Comparison of ENCODE assay signal across 18 cellular contexts in genomic region chr1:179278920-179279319, GRCh38. TPM values are rescaled to one million over a fixed set of nuclear protein-coding genes. Genes with fewer than 3 reads are reported as not detected.
DNase-seq lines count a peak whose midpoint lies in the region; ATAC-seq, FAIRE-seq and TF ChIP-seq lines count a peak whose summit lies in the region.
"Had no signal": no experiment of that assay in that cellular context is flagged by ENCODE, and none has a peak within 500 bp of the region (broad histone marks: within the 10 kb centered on the region; RNA-seq: fewer than 3 reads in every experiment).

No MANE protein-coding gene starts in this region.

- TF ChIP-seq EP300 in HepG2 (IDR thresholded peaks at IDR 0.05; ENCODE audit: low read depth in 2 of 2, low read length in 2 of 2), result no peak
- no peak for TF ChIP-seq EP300 in HepG2 (CRISPR knock-in tag; IDR thresholded peaks at IDR 0.05; ENCODE audit: borderline replicate concordance)

- H3K4me2 ChIP-seq in HepG2 (ENCODE audit: low read depth, low read length), result no peak overlapping the region

- peaks cover 8% of the 10 kb centered on the region; the same call in 1 of the 2 replicates for H3K9me3 ChIP-seq in HepG2 (ENCODE audit: low read length)
- no peaks in the 10 kb centered on the region for H3K9me3 ChIP-seq in right lobe of liver

- CTCF ChIA-PET in HepG2 (lab: Yijun Ruan, JAX; ENCODE audit: low intra/inter-chr PET ratio, low total read pairs), result no interaction called here

- peaks cover 9% of the 10 kb centered on the region for H3K4me1 ChIP-seq in HepG2 (ENCODE audit: insufficient read depth, low read length)
- no peaks in the 10 kb centered on the region for H3K4me1 ChIP-seq in right lobe of liver

- H3K36me3 ChIP-seq in HepG2 (replicated peaks in 1 of 2; ENCODE audit: control insufficient read depth in 1 of 2, insufficient read depth in 2 of 2, low read length in 2 of 2) (no peaks in the 10 kb centered on the region), right lobe of liver (no peaks in the 10 kb centered on the region)

- ATAC-seq in HepG2, result no peak
- ATAC-seq in right lobe of liver, result no peak
- ATAC-seq in stimulated activated naive B cell treated with anti-CD40 and anti-IgM and Interleukin-4, amounts not matched to agents 10 μg/mL and 1 μg/mL and 100 μg/mL, for 72 hours (replicated peaks), result no peak
- no peak for ATAC-seq in stimulated activated effector memory CD8-positive, alpha-beta T cell treated with anti-CD3 and anti-CD28 coated beads, Interleukin-12 subunit alpha, Interleukin-12 subunit beta, amount 100 ng/mL, for 72 hours
- no peak for ATAC-seq in GM19324 (IDR thresholded peaks at IDR 0.05; ENCODE audit: low FRiP score, unreplicated experiment)

- in situ Hi-C loops in HepG2 (cut with HindIII; ENCODE audit: extremely low pct_ligation_motif_present, low pct_unique_long_range_greater_than_20kb), result no loop called here

- no peak for FAIRE-seq in HepG2 (lab: Jason Lieb, UNC)
- FAIRE-seq: GM12891, GM18507, H54 had no signal

- no TSS peak for BruUV-seq in HepG2 (replicated peaks; lab: Mats Ljungman, UMichigan)

- peak overlapping the region; percentile 42 for H3K27ac Mint-ChIP-seq in stimulated activated naive B cell treated with anti-CD40 and anti-IgM and Interleukin-4, amounts not matched to agents 10 μg/mL and 1 μg/mL and 100 μg/mL, for 72 hours
- no peak overlapping the region for H3K27ac Mint-ChIP-seq in stimulated activated effector memory CD8-positive, alpha-beta T cell treated with anti-CD3 and anti-CD28 coated beads, Interleukin-12 subunit alpha, Interleukin-12 subunit beta, amount 100 ng/mL, for 72 hours
- H3K27ac Mint-ChIP-seq: CD4-positive, alpha-beta memory T cell had no signal

- TF ChIP-seq POLR2A in HepG2 (IDR thresholded peaks at IDR 0.05; ENCODE audit: insufficient read depth in 1 of 2, low read depth in 2 of 2, low read length in 2 of 2) (no peak), right lobe of liver (IDR thresholded peaks at IDR 0.05) (no peak)

- H4K20me1 ChIP-seq in HepG2 (ENCODE audit: insufficient read depth, low read length), result no peaks in the 10 kb centered on the region

- no peak for TF ChIP-seq RAD21 in HepG2 (CRISPR knock-in tag; IDR thresholded peaks at IDR 0.05)

- no peak overlapping the region for H3K27ac ChIP-seq in HepG2 (ENCODE audit: extremely low read length, insufficient read depth, low read length)
- no peak overlapping the region for H3K27ac ChIP-seq in right lobe of liver
- peak overlapping the region; percentile 22; the same call in 1 of the 2 replicates for H3K27ac ChIP-seq in VCaP

- no peaks in the 10 kb centered on the region for H3K27me3 Mint-ChIP-seq in stimulated activated naive B cell treated with anti-CD40 and anti-IgM and Interleukin-4, amounts not matched to agents 10 μg/mL and 1 μg/mL and 100 μg/mL, for 72 hours

- intact Hi-C loops in HepG2 (cut with micrococcal nuclease; ENCODE audit: unreplicated experiment), result no loop called here
- intact Hi-C loops in right lobe of liver (cut with DNase I), result no loop called here

- TF ChIP-seq CTCF in HepG2 (CRISPR knock-in tag; IDR thresholded peaks at IDR 0.05), result no peak
- TF ChIP-seq CTCF in right lobe of liver (IDR thresholded peaks at IDR 0.05), result no peak
- TF ChIP-seq CTCF in VCaP (conservative IDR thresholded peaks at IDR 0.05), result no peak

- no peak overlapping the region for H3K4me3 Mint-ChIP-seq in stimulated activated naive B cell treated with anti-CD40 and anti-IgM and Interleukin-4, amounts not matched to agents 10 μg/mL and 1 μg/mL and 100 μg/mL, for 72 hours
- no peak overlapping the region for H3K4me3 Mint-ChIP-seq in stimulated activated effector memory CD8-positive, alpha-beta T cell treated with anti-CD3 and anti-CD28 coated beads, Interleukin-12 subunit alpha, Interleukin-12 subunit beta, amount 100 ng/mL, for 72 hours
- H3K4me3 Mint-ChIP-seq: CD4-positive, alpha-beta memory T cell had no signal

- no peaks in the 10 kb centered on the region for H3K79me2 ChIP-seq in HepG2 (ENCODE audit: insufficient read depth, low read length)

- DNase-seq in HepG2 (ENCODE audit: low spot score) (no peak), right lobe of liver (no peak)
- no peak for DNase-seq in stimulated activated naive B cell treated with anti-CD40 and anti-IgM and Interleukin-4, amounts not matched to agents 10 μg/mL and 1 μg/mL and 100 μg/mL, for 72 hours
- no peak for DNase-seq in stimulated activated effector memory CD8-positive, alpha-beta T cell treated with anti-CD3 and anti-CD28 coated beads, Interleukin-12 subunit alpha, Interleukin-12 subunit beta, amount 100 ng/mL, for 72 hours (ENCODE audit: low spot score in 2 of 2)
- DNase-seq: C1 segment of cervical spinal cord; Calu3; CD4-positive, alpha-beta memory T cell; COR-L47; DMS53; DMS79 treated with DMSO at 0.1 percent for 48 hours; GF-D8; GOT3; HCEC 1CT had no signal

- H3K9me3 Mint-ChIP-seq in stimulated activated naive B cell treated with anti-CD40 and anti-IgM and Interleukin-4, amounts not matched to agents 10 μg/mL and 1 μg/mL and 100 μg/mL, for 72 hours, result peaks cover 6 to 7% of the 10 kb centered on the region in 2 donors
- H3K9me3 Mint-ChIP-seq in stimulated activated effector memory CD8-positive, alpha-beta T cell treated with anti-CD3 and anti-CD28 coated beads, Interleukin-12 subunit alpha, Interleukin-12 subunit beta, amount 100 ng/mL, for 72 hours, result peaks cover 3% of the 10 kb centered on the region

- no peak overlapping the region for H3K9ac ChIP-seq in HepG2 (ENCODE audit: insufficient read depth, low read depth, low read length)

- no peaks in the 10 kb centered on the region for H3K27me3 ChIP-seq in HepG2 (ENCODE audit: control insufficient read depth in 1 of 2, insufficient read depth in 2 of 2, low read length in 2 of 2)
- no peaks in the 10 kb centered on the region for H3K27me3 ChIP-seq in right lobe of liver

- H3K4me3 ChIP-seq in HepG2 (replicated peaks in 1 of 3; ENCODE audit: insufficient read depth in 1 of 3, low read depth in 2 of 3, low read length in 3 of 3) (no peak overlapping the region), right lobe of liver (no peak overlapping the region)

- 87% methylated on average over 5 of the region's 5 CpGs for WGBS in HepG2 (ENCODE audit: low lambda C conversion rate)
- WGBS in right lobe of liver (ENCODE audit: insufficient coverage, low coverage, low lambda C conversion rate, missing lambda C conversion rate), result 94% methylated on average over 5 of the region's 5 CpGs

- H3K4me1 Mint-ChIP-seq in stimulated activated naive B cell treated with anti-CD40 and anti-IgM and Interleukin-4, amounts not matched to agents 10 μg/mL and 1 μg/mL and 100 μg/mL, for 72 hours, result no peaks in the 10 kb centered on the region
- H3K4me1 Mint-ChIP-seq in stimulated activated effector memory CD8-positive, alpha-beta T cell treated with anti-CD3 and anti-CD28 coated beads, Interleukin-12 subunit alpha, Interleukin-12 subunit beta, amount 100 ng/mL, for 72 hours, result no peaks in the 10 kb centered on the region
- H3K4me1 Mint-ChIP-seq: CD4-positive, alpha-beta memory T cell had no signal

- H3K36me3 Mint-ChIP-seq in stimulated activated naive B cell treated with anti-CD40 and anti-IgM and Interleukin-4, amounts not matched to agents 10 μg/mL and 1 μg/mL and 100 μg/mL, for 72 hours, result peaks cover 0 to 4% of the 10 kb centered on the region in 2 donors
- no peaks in the 10 kb centered on the region for H3K36me3 Mint-ChIP-seq in stimulated activated effector memory CD8-positive, alpha-beta T cell treated with anti-CD3 and anti-CD28 coated beads, Interleukin-12 subunit alpha, Interleukin-12 subunit beta, amount 100 ng/mL, for 72 hours

- POLR2A ChIA-PET in HepG2 (lab: Yijun Ruan, JAX), result no interaction called here

- no peak overlapping the region for H2AFZ ChIP-seq in HepG2 (ENCODE audit: low read length)

RNA-seq across cellular contexts. Expression of gene SOAT1, which starts 14.7 kb away (rescaled TPM):
- 40.2 and 52.0 TPM in 2 replicates for total RNA-seq in HepG2 (2016; rRNA removed; fragmentation: Illumina TruSeq; extraction: Trizol)
- 10.0 and 13.3 TPM in 2 replicates for total RNA-seq in HepG2 (2016; cell fraction: cytosol; rRNA removed; fragmentation: Illumina TruSeq; extraction: Trizol; ENCODE audit: low read depth)
- total RNA-seq in HepG2 (2016; cell fraction: insoluble cytoplasmic fraction; rRNA removed; fragmentation: Illumina TruSeq; extraction: Trizol), result 35.6 and 52.3 TPM in 2 replicates
- 13.7 and 14.4 TPM in 2 replicates for total RNA-seq in HepG2 (2016; cell fraction: membrane; rRNA removed; fragmentation: Illumina TruSeq; extraction: Trizol)
- total RNA-seq in HepG2 (2016; cell fraction: nucleus; rRNA removed; fragmentation: Illumina TruSeq; extraction: Trizol), result 49.1 and 52.5 TPM in 2 replicates
- 16.9 and 22.3 TPM in 2 replicates for polyA plus RNA-seq in HepG2 (2011; rRNA removed)
- polyA plus RNA-seq in HepG2 (2011; cell fraction: cytosol; rRNA removed), result 6.4 and 12.5 TPM in 2 replicates
- 4.4 and 7.2 TPM in 2 replicates for polyA plus RNA-seq in HepG2 (2011; cell fraction: nucleus; rRNA removed)
- 16.5 and 24.5 TPM in 2 replicates for polyA plus RNA-seq in HepG2 (2012)
- polyA plus RNA-seq in HepG2 (2016; cell fraction: cytosol; fragmentation: Illumina TruSeq; extraction: Trizol; ENCODE audit: low read depth), result 1.4 and 2.2 TPM in 2 replicates
- polyA plus RNA-seq in HepG2 (2016; cell fraction: insoluble cytoplasmic fraction; fragmentation: Illumina TruSeq; extraction: Trizol; ENCODE audit: low read depth), result 22.5 and 25.2 TPM in 2 replicates
- polyA plus RNA-seq in HepG2 (2016; cell fraction: membrane; fragmentation: Illumina TruSeq; extraction: Trizol; ENCODE audit: low read depth), result 2.3 and 2.5 TPM in 2 replicates
- polyA plus RNA-seq in HepG2 (2016; cell fraction: nucleus; fragmentation: Illumina TruSeq; extraction: Trizol; ENCODE audit: insufficient read depth, low read depth), result 31.2 and 32.8 TPM in 2 replicates
- polyA minus RNA-seq in HepG2 (2011; rRNA and poly(A)+ RNA removed; ENCODE audit: low replicate concordance), result 34.1 and 238 TPM in 2 replicates
- 16.4 and 17.9 TPM in 2 replicates for polyA minus RNA-seq in HepG2 (2011; cell fraction: cytosol; rRNA and poly(A)+ RNA removed)
- polyA minus RNA-seq in HepG2 (2011; cell fraction: nucleus; rRNA and poly(A)+ RNA removed), result 8.8 and 12.2 TPM in 2 replicates
- total RNA-seq in right lobe of liver, result 10 to 100 TPM in 4 of 6 experiments, 1 to 10 TPM in 2; 5.8 to 20.5 (median 14.3) TPM

RNA-seq across cellular contexts. Expression of gene ABL2, which starts 49.4 kb away (rescaled TPM):
- total RNA-seq in HepG2 (2016; rRNA removed; fragmentation: Illumina TruSeq; extraction: Trizol), result 6.0 and 11.6 TPM in 2 replicates
- total RNA-seq in HepG2 (2016; cell fraction: cytosol; rRNA removed; fragmentation: Illumina TruSeq; extraction: Trizol; ENCODE audit: low read depth), result 4.4 and 5.2 TPM in 2 replicates
- 5.8 and 11.1 TPM in 2 replicates for total RNA-seq in HepG2 (2016; cell fraction: insoluble cytoplasmic fraction; rRNA removed; fragmentation: Illumina TruSeq; extraction: Trizol)
- total RNA-seq in HepG2 (2016; cell fraction: membrane; rRNA removed; fragmentation: Illumina TruSeq; extraction: Trizol), result 4.7 and 5.2 TPM in 2 replicates
- 10.2 and 10.4 TPM in 2 replicates for total RNA-seq in HepG2 (2016; cell fraction: nucleus; rRNA removed; fragmentation: Illumina TruSeq; extraction: Trizol)
- polyA plus RNA-seq in HepG2 (2011; rRNA removed), result 5.8 and 5.9 TPM in 2 replicates
- 3.3 and 4.6 TPM in 2 replicates for polyA plus RNA-seq in HepG2 (2011; cell fraction: cytosol; rRNA removed)
- polyA plus RNA-seq in HepG2 (2011; cell fraction: nucleus; rRNA removed), result 4.7 and 6.2 TPM in 2 replicates
- 7.6 and 7.7 TPM in 2 replicates for polyA plus RNA-seq in HepG2 (2012)
- 0.32 and 0.42 TPM in 2 replicates for polyA plus RNA-seq in HepG2 (2016; cell fraction: cytosol; fragmentation: Illumina TruSeq; extraction: Trizol; ENCODE audit: low read depth)
- 5.4 and 5.6 TPM in 2 replicates for polyA plus RNA-seq in HepG2 (2016; cell fraction: insoluble cytoplasmic fraction; fragmentation: Illumina TruSeq; extraction: Trizol; ENCODE audit: low read depth)
- polyA plus RNA-seq in HepG2 (2016; cell fraction: membrane; fragmentation: Illumina TruSeq; extraction: Trizol; ENCODE audit: low read depth), result 0.81 and 0.94 TPM in 2 replicates
- 5.7 and 6.1 TPM in 2 replicates for polyA plus RNA-seq in HepG2 (2016; cell fraction: nucleus; fragmentation: Illumina TruSeq; extraction: Trizol; ENCODE audit: insufficient read depth, low read depth)
- 22.3 and 75.4 TPM in 2 replicates for polyA minus RNA-seq in HepG2 (2011; rRNA and poly(A)+ RNA removed; ENCODE audit: low replicate concordance)
- polyA minus RNA-seq in HepG2 (2011; cell fraction: cytosol; rRNA and poly(A)+ RNA removed), result 12.2 and 16.4 TPM in 2 replicates
- 22.7 and 27.5 TPM in 2 replicates for polyA minus RNA-seq in HepG2 (2011; cell fraction: nucleus; rRNA and poly(A)+ RNA removed)
- total RNA-seq in right lobe of liver, result 1 to 10 TPM; 3.8 to 7.7 (median 5.6) TPM
